ENCODE assay signal across 18 cellular contexts in the genomic region with DNA sequence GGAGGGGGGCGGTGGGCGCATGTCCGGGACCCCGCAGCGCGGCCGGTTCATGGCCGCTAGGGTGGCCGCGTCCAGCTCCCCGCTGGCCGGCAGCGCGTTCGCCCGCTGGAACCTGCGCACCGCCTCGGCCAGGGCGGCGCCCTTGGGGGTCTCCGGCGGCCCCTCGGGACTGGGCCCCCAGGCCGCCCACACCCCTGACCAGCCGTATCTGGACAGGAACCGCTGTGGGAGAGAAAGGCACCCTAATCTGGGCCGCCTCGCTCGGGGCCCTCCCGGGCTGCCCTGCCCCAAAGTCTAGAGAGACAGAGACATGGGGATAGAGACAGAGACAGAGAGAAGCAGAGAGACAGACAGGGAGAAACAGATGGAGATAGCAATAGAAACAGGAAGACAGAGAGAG. TPM values are rescaled to one million over a fixed set of nuclear protein-coding genes. Genes with fewer than 3 reads are reported as not detected.
A peak's percentile ranks its signal among the peaks of the same experiment; 100 is the strongest.
DNase-seq lines count a peak whose midpoint lies in the region; TF ChIP-seq lines count a peak whose summit lies in the region.
"Had no signal": no experiment of that assay in that cellular context is flagged by ENCODE, and none has a peak within 500 bp of the region (broad histone marks: within the 10 kb centered on the region; RNA-seq: fewer than 3 reads in every experiment).

No MANE protein-coding gene starts in this region.

- H3K27ac ChIP-seq in left ventricle myocardium inferior (replicated peaks) (no peak overlapping the region), right atrium auricular region (no peak overlapping the region), esophagus muscularis mucosa (replicated peaks in 1 of 4) (no peak overlapping the region), testis (no peak overlapping the region)

- TF ChIP-seq EP300 in esophagus muscularis mucosa (IDR thresholded peaks at IDR 0.05) = no peak

- H3K9me3 Mint-ChIP-seq in nephron progenitor cell = peaks cover 9% of the 10 kb centered on the region
- H3K9me3 Mint-ChIP-seq in activated naive CD8-positive, alpha-beta T cell treated with anti-CD3 and anti-CD28 coated beads for 36 hours = no peaks in the 10 kb centered on the region
- H3K9me3 Mint-ChIP-seq: CD4-positive, CD25-positive, alpha-beta regulatory T cell had no signal

- no peak for TF ChIP-seq CTCF in left ventricle myocardium inferior (IDR thresholded peaks at IDR 0.05; ENCODE audit: borderline replicate concordance)
- TF ChIP-seq CTCF in right atrium auricular region (IDR thresholded peaks at IDR 0.05) = no peak
- no peak for TF ChIP-seq CTCF in esophagus muscularis mucosa (IDR thresholded peaks at IDR 0.05)
- TF ChIP-seq CTCF in nephron progenitor cell (IDR thresholded peaks at IDR 0.05) = no peak
- TF ChIP-seq CTCF in testis (IDR thresholded peaks at IDR 0.05) = no peak

- peaks cover 1% of the 10 kb centered on the region for H3K4me1 ChIP-seq in left ventricle myocardium inferior
- H3K4me1 ChIP-seq in right atrium auricular region = peaks cover 0 to 3% of the 10 kb centered on the region in 2 donors
- H3K4me1 ChIP-seq in esophagus muscularis mucosa = peaks cover 2 to 5% (median 3%) of the 10 kb centered on the region in 4 donors
- H3K4me1 ChIP-seq in testis = no peaks in the 10 kb centered on the region
- H3K4me1 ChIP-seq: BE2C had no signal

- WGBS in esophagus muscularis mucosa = 67% methylated on average over 4 of the region's 31 CpGs
- WGBS in testis, 2 donors = 57 to 62% methylated on average over 4 to 29 of the region's 31 CpGs

- no peak for TF ChIP-seq POLR2A in esophagus muscularis mucosa (IDR thresholded peaks at IDR 0.05; ENCODE audit: low read depth)
- TF ChIP-seq POLR2A in testis (IDR thresholded peaks at IDR 0.05) = no peak

- H3K27me3 ChIP-seq in left ventricle myocardium inferior (ENCODE audit: low read depth) (peaks cover 3% of the 10 kb centered on the region), right atrium auricular region (no peaks in the 10 kb centered on the region), esophagus muscularis mucosa (peaks cover 0 to 7% (median 0%) of the 10 kb centered on the region in 4 donors), testis (no peaks in the 10 kb centered on the region)
- H3K27me3 ChIP-seq: BE2C had no signal

- H3K9me3 ChIP-seq in left ventricle myocardium inferior (replicated peaks) (no peaks in the 10 kb centered on the region), right atrium auricular region (no peaks in the 10 kb centered on the region), esophagus muscularis mucosa (no peaks in the 10 kb centered on the region), testis (no peaks in the 10 kb centered on the region)
- H3K9me3 ChIP-seq: BE2C had no signal

- H3K4me3 ChIP-seq in left ventricle myocardium inferior = peak overlapping the region; percentile 32
- H3K4me3 ChIP-seq in right atrium auricular region = peak overlapping the region in 1 of 2 donors; percentile 24
- peak overlapping the region; percentile 31 to 42 (median 39) for H3K4me3 ChIP-seq in esophagus muscularis mucosa
- H3K4me3 ChIP-seq in testis = peak overlapping the region; percentile 20 to 40

- peak overlapping the region; percentile 64 for H3K27ac Mint-ChIP-seq in nephron progenitor cell
- H3K27ac Mint-ChIP-seq in activated naive CD8-positive, alpha-beta T cell treated with anti-CD3 and anti-CD28 coated beads for 36 hours = no peak overlapping the region
- H3K27ac Mint-ChIP-seq: CD4-positive, CD25-positive, alpha-beta regulatory T cell; HFFc6 had no signal

- peaks cover 8% of the 10 kb centered on the region for H3K4me1 Mint-ChIP-seq in nephron progenitor cell
- H3K4me1 Mint-ChIP-seq in activated naive CD8-positive, alpha-beta T cell treated with anti-CD3 and anti-CD28 coated beads for 36 hours = no peaks in the 10 kb centered on the region
- H3K4me1 Mint-ChIP-seq: CD4-positive, CD25-positive, alpha-beta regulatory T cell; CD8-positive, alpha-beta memory T cell had no signal

- intact Hi-C loops in left ventricle myocardium inferior (cut with micrococcal nuclease) (no loop called here), esophagus muscularis mucosa (cut with DNase I) (no loop called here), testis (cut with DNase I; ENCODE audit: low total_unique reads) (no loop called here)

- DNase-seq in left ventricle myocardium inferior (no peak), right atrium auricular region (ENCODE audit: low spot score) (no peak), esophagus muscularis mucosa (ENCODE audit: extremely low spot score) (no peak), nephron progenitor cell (no peak), testis (no peak), NCI-H446 (lab: John Stamatoyannopoulos, UW) (no peak)
- no peak for DNase-seq in stimulated activated naive CD4-positive, alpha-beta T cell (lab: John Stamatoyannopoulos, UW)
- DNase-seq in activated naive CD8-positive, alpha-beta T cell treated with anti-CD3 and anti-CD28 coated beads for 36 hours = no peak
- DNase-seq: ACHN; BE2C; C1 segment of cervical spinal cord; CD4-positive, CD25-positive, alpha-beta regulatory T cell; CD8-positive, alpha-beta memory T cell; COR-L47; GOT3; HFFc6; IMR-90 had no signal

- no peaks in the 10 kb centered on the region for H3K36me3 Mint-ChIP-seq in nephron progenitor cell (ENCODE audit: low read depth)
- H3K36me3 Mint-ChIP-seq in activated naive CD8-positive, alpha-beta T cell treated with anti-CD3 and anti-CD28 coated beads for 36 hours = no peaks in the 10 kb centered on the region

- H3K36me3 ChIP-seq in left ventricle myocardium inferior = no peaks in the 10 kb centered on the region
- H3K36me3 ChIP-seq in right atrium auricular region = no peaks in the 10 kb centered on the region
- H3K36me3 ChIP-seq in esophagus muscularis mucosa = peaks cover 0 to 3% (median 0%) of the 10 kb centered on the region in 4 donors
- no peaks in the 10 kb centered on the region for H3K36me3 ChIP-seq in testis (ENCODE audit: low read depth, missing control alignments)
- H3K36me3 ChIP-seq: BE2C had no signal

- H3K4me3 Mint-ChIP-seq in nephron progenitor cell = no peak overlapping the region
- H3K4me3 Mint-ChIP-seq in activated naive CD8-positive, alpha-beta T cell treated with anti-CD3 and anti-CD28 coated beads for 36 hours = no peak overlapping the region
- H3K4me3 Mint-ChIP-seq: CD4-positive, CD25-positive, alpha-beta regulatory T cell; CD8-positive, alpha-beta memory T cell; HFFc6 had no signal

- H3K27me3 Mint-ChIP-seq in nephron progenitor cell (ENCODE audit: low read depth, poor library complexity) = peaks cover 3% of the 10 kb centered on the region
- H3K27me3 Mint-ChIP-seq in activated naive CD8-positive, alpha-beta T cell treated with anti-CD3 and anti-CD28 coated beads for 36 hours = peaks cover 4% of the 10 kb centered on the region
- H3K27me3 Mint-ChIP-seq: CD4-positive, CD25-positive, alpha-beta regulatory T cell had no signal

RNA-seq across cellular contexts. Expression of a gene that starts 1.5 kb away (rescaled TPM):
- total RNA-seq in left ventricle myocardium inferior (not detected), right atrium auricular region (under 1 TPM; 0.28 to 0.67 TPM), esophagus muscularis mucosa (not detected), testis (under 1 TPM; 0.31 to 0.43 TPM)
- not detected for polyA plus RNA-seq in testis (ENCODE audit: insufficient read depth, low read depth, low replicate concordance)
- total RNA-seq in activated naive CD8-positive, alpha-beta T cell treated with anti-CD3 and anti-CD28 coated beads for 36 hours = not detected
- total RNA-seq: H7, HFFc6, IMR-90 had no signal
- polyA plus RNA-seq: CD8-positive, alpha-beta memory T cell; IMR-90 had no signal

RNA-seq across cellular contexts. Expression of a gene that starts 48.9 kb away (rescaled TPM):
- total RNA-seq in left ventricle myocardium inferior = 80.4 TPM
- 10 to 100 TPM; 54.1 to 81.0 TPM for total RNA-seq in right atrium auricular region
- 10 to 100 TPM; 29.7 to 46.5 (median 36.4) TPM for total RNA-seq in esophagus muscularis mucosa
- 10 to 100 TPM; 62.5 to 70.3 TPM for total RNA-seq in testis
- polyA plus RNA-seq in testis (ENCODE audit: insufficient read depth, low read depth, low replicate concordance) = 69.2 TPM
- total RNA-seq in activated naive CD8-positive, alpha-beta T cell treated with anti-CD3 and anti-CD28 coated beads for 36 hours = 10 to 100 TPM; 48.4 to 50.1 TPM

RNA-seq across cellular contexts. Expression of a gene that starts 49.2 kb away (rescaled TPM):
- 45.1 TPM for total RNA-seq in left ventricle myocardium inferior
- 10 to 100 TPM; 34.1 to 37.3 TPM for total RNA-seq in right atrium auricular region
- total RNA-seq in esophagus muscularis mucosa = 10 to 100 TPM; 36.8 to 53.2 (median 46.3) TPM
- 10 to 100 TPM; 59.8 to 81.9 TPM for total RNA-seq in testis
- polyA plus RNA-seq in testis (ENCODE audit: insufficient read depth, low read depth, low replicate concordance) = 63.9 TPM
- total RNA-seq in activated naive CD8-positive, alpha-beta T cell treated with anti-CD3 and anti-CD28 coated beads for 36 hours = 100 to 1,000 TPM; 156 to 158 TPM

RNA-seq across cellular contexts. Expression of a gene that starts 54.6 kb away (rescaled TPM):
- 11.5 TPM for total RNA-seq in left ventricle myocardium inferior
- 10 to 100 TPM; 11.4 to 11.5 TPM for total RNA-seq in right atrium auricular region
- total RNA-seq in esophagus muscularis mucosa = 10 to 100 TPM in 3 of 4 donors, 1 to 10 TPM in 1; 9.9 to 17.4 (median 13.3) TPM
- 10 to 100 TPM; 93.1 to 95.1 TPM for total RNA-seq in testis
- 66.7 TPM for polyA plus RNA-seq in testis (ENCODE audit: insufficient read depth, low read depth, low replicate concordance)
- 10 to 100 TPM; 28.1 to 30.6 TPM for total RNA-seq in activated naive CD8-positive, alpha-beta T cell treated with anti-CD3 and anti-CD28 coated beads for 36 hours
